17 cellular contexts compared by ENCODE assay signal in the genomic region with DNA sequence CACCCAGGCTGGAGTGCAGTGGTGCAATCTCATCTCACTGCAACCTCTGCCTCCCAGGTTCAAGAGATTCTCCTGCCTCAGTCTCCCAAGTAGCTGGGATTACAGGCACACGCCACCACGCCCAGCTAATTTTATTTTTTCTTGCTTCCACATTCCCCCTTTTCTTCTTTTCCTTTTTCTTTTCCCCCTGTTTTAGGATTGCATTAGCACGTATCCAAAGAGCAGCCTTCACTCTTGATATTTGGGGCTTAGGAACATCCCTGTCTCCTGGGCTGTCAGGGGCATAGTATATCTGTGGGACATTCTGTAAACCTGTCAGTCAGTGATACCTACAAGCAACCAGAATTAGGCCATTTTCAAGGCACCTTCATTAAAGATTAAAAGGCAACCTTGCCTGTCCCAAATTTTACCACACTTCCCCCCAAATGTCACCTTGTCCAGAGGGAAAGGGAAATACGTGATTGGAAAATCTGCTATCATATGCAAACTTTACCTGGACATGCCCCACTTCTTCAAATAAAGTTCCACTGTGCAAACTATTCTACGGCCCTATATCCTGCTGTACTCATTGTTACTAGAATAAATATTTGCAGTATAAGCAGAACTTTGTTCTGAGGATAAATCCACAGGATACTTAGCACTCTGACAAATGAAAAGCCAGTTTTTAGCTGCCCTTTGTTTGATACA.
DNase-seq lines count a peak whose midpoint lies in the region; ATAC-seq and TF ChIP-seq lines count a peak whose summit lies in the region.
"Had no signal": no experiment of that assay in that cellular context is flagged by ENCODE, and none has a peak within 500 bp of the region (broad histone marks: within the 10 kb centered on the region; RNA-seq: fewer than 3 reads in every experiment).

No MANE protein-coding gene starts in this region.

- no peak overlapping the region; the same call in 1 of the 2 replicates for H3K27ac Mint-ChIP-seq in GM23338
- H3K27ac Mint-ChIP-seq: activated B cell treated with CpG ODN at 0.5 μM for 24 hours; activated CD8-positive, alpha-beta T cell treated with anti-CD3 and anti-CD28 coated beads, Interleukin-2, amount 10 ng/mL, durations not matched to agents 7 days and 5 days; endodermal cell had no signal

- intact Hi-C loops in prostate gland (cut with DNase I): loop anchor here (10.0 kb wide), 1 partner anchor 91 kb away; no protein-coding TSS in a partner anchor

- H3F3A ChIP-seq in GM23338 (replicated peaks; ENCODE audit: low read depth) (no peaks in the 10 kb centered on the region), SU-DHL-6 (ENCODE audit: insufficient read depth) (no peaks in the 10 kb centered on the region)

- TF ChIP-seq POLR2A in prostate gland (IDR thresholded peaks at IDR 0.05): no peak

- H3K4me3 ChIP-seq in GM23338 (no peak overlapping the region), SU-DHL-6 (ENCODE audit: insufficient read depth, low read length, poor library complexity, severe bottlenecking) (no peak overlapping the region), prostate gland (no peak overlapping the region), SJCRH30 (no peak overlapping the region)
- H3K4me3 ChIP-seq: testis had no signal

- H3K27me3 Mint-ChIP-seq in GM23338 (ENCODE audit: insufficient read depth, low read depth, poor library complexity): peaks cover 4% of the 10 kb centered on the region
- H3K27me3 Mint-ChIP-seq: activated B cell treated with CpG ODN at 0.5 μM for 24 hours had no signal

- DNase-seq in GM23338 (ENCODE audit: low spot score) (no peak), left lobe of liver (ENCODE audit: low spot score) (no peak), prostate gland (ENCODE audit: low spot score) (no peak), NCI-H1092 treated with DMSO at 0.1 percent for 48 hours (lab: John Stamatoyannopoulos, UW) (no peak), SJCRH30 (no peak), SKM-1 (lab: John Stamatoyannopoulos, UW; ENCODE audit: unreplicated experiment) (no peak)
- DNase-seq in stimulated activated CD4-positive, alpha-beta T cell treated with anti-CD3 and anti-CD28 coated beads, Interleukin-4, amount 100 ng/mL, for 1 hour: no peak
- DNase-seq: activated B cell treated with CpG ODN at 0.5 μM for 24 hours; activated CD8-positive, alpha-beta T cell treated with anti-CD3 and anti-CD28 coated beads, Interleukin-2, amount 10 ng/mL, durations not matched to agents 7 days and 5 days; AML-193; endodermal cell; GDM1; NCI-H2107; T-helper 1 cell; testis had no signal

- H3K4me2 ChIP-seq in GM23338 (peak overlapping the region; percentile 35; the same call in 1 of the 2 replicates), SU-DHL-6 (ENCODE audit: low read depth, low read length, poor library complexity, severe bottlenecking) (no peak overlapping the region)

- H3K27ac ChIP-seq in GM23338 (ENCODE audit: low read depth) (no peak overlapping the region), SU-DHL-6 (ENCODE audit: low read depth, low read length) (no peak overlapping the region), prostate gland (peak overlapping the region; percentile 58 to 81), SJCRH30 (no peak overlapping the region)
- H3K27ac ChIP-seq: testis had no signal

- H4K20me1 ChIP-seq in GM23338 (replicated peaks; ENCODE audit: insufficient read depth): no peaks in the 10 kb centered on the region
- H4K20me1 ChIP-seq in SU-DHL-6 (ENCODE audit: low read depth, low read length): no peaks in the 10 kb centered on the region

- TF ChIP-seq CTCF in GM23338 (conservative IDR thresholded peaks at IDR 0.05; ENCODE audit: low read depth in 2 of 2) (no peak), SU-DHL-6 (IDR thresholded peaks at IDR 0.05; ENCODE audit: insufficient read depth, low read length, poor library complexity, severe bottlenecking) (no peak), prostate gland (IDR thresholded peaks at IDR 0.05) (no peak)

- no peaks in the 10 kb centered on the region for H3K9me3 Mint-ChIP-seq in GM23338
- H3K9me3 Mint-ChIP-seq: activated B cell treated with CpG ODN at 0.5 μM for 24 hours; central memory CD8-positive, alpha-beta T cell; endodermal cell had no signal

- H3K79me2 ChIP-seq in GM23338 (replicated peaks; ENCODE audit: insufficient read depth) (no peaks in the 10 kb centered on the region), SU-DHL-6 (ENCODE audit: insufficient read depth, low read length) (no peaks in the 10 kb centered on the region)

- peaks cover 12% of the 10 kb centered on the region for H3K4me1 ChIP-seq in GM23338 (ENCODE audit: insufficient read depth)
- peaks cover 17% of the 10 kb centered on the region for H3K4me1 ChIP-seq in prostate gland (replicated peaks)
- 0 out of 2 replicates have a peak, but pooled peaks cover 7% of the 10 kb centered on the region for H3K4me1 ChIP-seq in SJCRH30

- H2AFZ ChIP-seq in GM23338 (no peak overlapping the region), SU-DHL-6 (ENCODE audit: low read depth, low read length, severe bottlenecking) (peak overlapping the region; percentile 18)

- ATAC-seq in GM23338: no peak
- ATAC-seq in left lobe of liver: peak; percentile 70
- ATAC-seq: activated CD8-positive, alpha-beta T cell treated with anti-CD3 and anti-CD28 coated beads, Interleukin-2, amount 10 ng/mL, durations not matched to agents 7 days and 5 days had no signal

- no peaks in the 10 kb centered on the region for H3K36me3 ChIP-seq in GM23338 (ENCODE audit: insufficient read depth)
- H3K36me3 ChIP-seq in SU-DHL-6 (ENCODE audit: low read length): no peaks in the 10 kb centered on the region
- no peaks in the 10 kb centered on the region for H3K36me3 ChIP-seq in prostate gland
- no peaks in the 10 kb centered on the region for H3K36me3 ChIP-seq in SJCRH30

- H3K9ac ChIP-seq in SU-DHL-6 (ENCODE audit: low read length): no peak overlapping the region

- H3K27me3 ChIP-seq in GM23338 (ENCODE audit: insufficient read depth) (no peaks in the 10 kb centered on the region), SU-DHL-6 (ENCODE audit: low read length) (no peaks in the 10 kb centered on the region), prostate gland (replicated peaks; ENCODE audit: insufficient read depth) (no peaks in the 10 kb centered on the region), SJCRH30 (no peaks in the 10 kb centered on the region)
- H3K27me3 ChIP-seq: testis had no signal

- no peaks in the 10 kb centered on the region for H3K9me2 ChIP-seq in GM23338 (ENCODE audit: insufficient read depth)
- no peaks in the 10 kb centered on the region for H3K9me2 ChIP-seq in SU-DHL-6 (replicated peaks; ENCODE audit: insufficient read depth, low read length)

- H3K4me3 Mint-ChIP-seq in GM23338: no peak overlapping the region
- H3K4me3 Mint-ChIP-seq: activated B cell treated with CpG ODN at 0.5 μM for 24 hours; activated CD8-positive, alpha-beta T cell treated with anti-CD3 and anti-CD28 coated beads, Interleukin-2, amount 10 ng/mL, durations not matched to agents 7 days and 5 days; central memory CD8-positive, alpha-beta T cell; endodermal cell had no signal

- no peaks in the 10 kb centered on the region for H3K36me3 Mint-ChIP-seq in GM23338 (ENCODE audit: low read depth)

- H3K4me1 Mint-ChIP-seq in GM23338: peaks cover 17% of the 10 kb centered on the region
- H3K4me1 Mint-ChIP-seq: activated B cell treated with CpG ODN at 0.5 μM for 24 hours; central memory CD8-positive, alpha-beta T cell had no signal

- 63% methylated on average over 5 of the region's 5 CpGs for whole genome bisulfite sequencing in prostate gland

- no peaks in the 10 kb centered on the region for H3K9me3 ChIP-seq in SU-DHL-6 (ENCODE audit: insufficient read depth, low read length)
- H3K9me3 ChIP-seq in prostate gland: no peaks in the 10 kb centered on the region
- H3K9me3 ChIP-seq in SJCRH30 (replicated peaks): no peaks in the 10 kb centered on the region
- H3K9me3 ChIP-seq: testis had no signal

TF ChIP-seq in GM23338, 12 proteins besides CTCF, POLR2A, EP300 and RAD21 (continues in another document):
- TF ChIP-seq EZH2 (IDR thresholded peaks at IDR 0.05; ENCODE audit: low read depth, unreplicated experiment): no peak
- TF ChIP-seq POLR2AphosphoS5 (IDR thresholded peaks at IDR 0.05; ENCODE audit: low read depth): no peak
- TF ChIP-seq ZNF331 (CRISPR knock-in tag; IDR thresholded peaks at IDR 0.05; ENCODE audit: low read depth): no peak
- TF ChIP-seq NANOG (IDR thresholded peaks at IDR 0.05; ENCODE audit: borderline replicate concordance): no peak
- TF ChIP-seq, protein P1, sequence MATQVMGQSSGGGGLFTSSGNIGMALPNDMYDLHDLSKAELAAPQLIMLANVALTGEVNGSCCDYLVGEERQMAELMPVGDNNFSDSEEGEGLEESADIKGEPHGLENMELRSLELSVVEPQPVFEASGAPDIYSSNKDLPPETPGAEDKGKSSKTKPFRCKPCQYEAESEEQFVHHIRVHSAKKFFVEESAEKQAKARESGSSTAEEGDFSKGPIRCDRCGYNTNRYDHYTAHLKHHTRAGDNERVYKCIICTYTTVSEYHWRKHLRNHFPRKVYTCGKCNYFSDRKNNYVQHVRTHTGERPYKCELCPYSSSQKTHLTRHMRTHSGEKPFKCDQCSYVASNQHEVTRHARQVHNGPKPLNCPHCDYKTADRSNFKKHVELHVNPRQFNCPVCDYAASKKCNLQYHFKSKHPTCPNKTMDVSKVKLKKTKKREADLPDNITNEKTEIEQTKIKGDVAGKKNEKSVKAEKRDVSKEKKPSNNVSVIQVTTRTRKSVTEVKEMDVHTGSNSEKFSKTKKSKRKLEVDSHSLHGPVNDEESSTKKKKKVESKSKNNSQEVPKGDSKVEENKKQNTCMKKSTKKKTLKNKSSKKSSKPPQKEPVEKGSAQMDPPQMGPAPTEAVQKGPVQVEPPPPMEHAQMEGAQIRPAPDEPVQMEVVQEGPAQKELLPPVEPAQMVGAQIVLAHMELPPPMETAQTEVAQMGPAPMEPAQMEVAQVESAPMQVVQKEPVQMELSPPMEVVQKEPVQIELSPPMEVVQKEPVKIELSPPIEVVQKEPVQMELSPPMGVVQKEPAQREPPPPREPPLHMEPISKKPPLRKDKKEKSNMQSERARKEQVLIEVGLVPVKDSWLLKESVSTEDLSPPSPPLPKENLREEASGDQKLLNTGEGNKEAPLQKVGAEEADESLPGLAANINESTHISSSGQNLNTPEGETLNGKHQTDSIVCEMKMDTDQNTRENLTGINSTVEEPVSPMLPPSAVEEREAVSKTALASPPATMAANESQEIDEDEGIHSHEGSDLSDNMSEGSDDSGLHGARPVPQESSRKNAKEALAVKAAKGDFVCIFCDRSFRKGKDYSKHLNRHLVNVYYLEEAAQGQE (IDR thresholded peaks at IDR 0.05; ENCODE audit: unreplicated experiment): no peak
- TF ChIP-seq CREB1 (CRISPR knock-in tag; IDR thresholded peaks at IDR 0.05; ENCODE audit: low read depth): no peak
- TF ChIP-seq JUNB (IDR thresholded peaks at IDR 0.05; ENCODE audit: unreplicated experiment): no peak
- TF ChIP-seq EZH2phosphoT487 (IDR thresholded peaks at IDR 0.05; ENCODE audit: unreplicated experiment): no peak

Comparison
In these comparisons a context has a peak if more than half of its experiments do, and no peak if none do; other contexts are left out.
1. H3K27ac ChIP-seq: peak in prostate gland (2 of 2); none in GM23338 (single experiment), SU-DHL-6 (single experiment) and SJCRH30 (single experiment).